ENCODE assay signal across 1 cellular context in genomic region chr15:90376789-90377188, GRCh38.
A peak's percentile ranks its signal among the peaks of the same experiment; 100 is the strongest.
TF ChIP-seq lines count a peak whose summit lies in the region.

No MANE protein-coding gene starts in this region.

TF ChIP-seq in HepG2, 621 proteins besides CTCF, POLR2A, EP300 and RAD21 (continued from another document):
- TF ChIP-seq TEF (CRISPR knock-in tag; IDR thresholded peaks at IDR 0.05) (no peak), SMAD1 (CRISPR knock-in tag; IDR thresholded peaks at IDR 0.05; ENCODE audit: borderline replicate concordance, low read depth) (no peak), JUND (CRISPR knock-in tag; IDR thresholded peaks at IDR 0.05) (no peak), MTA3 (CRISPR knock-in tag; IDR thresholded peaks at IDR 0.05) (no peak), ARID4A (CRISPR knock-in tag; IDR thresholded peaks at IDR 0.05; ENCODE audit: borderline replicate concordance) (no peak), ZNF550 (CRISPR knock-in tag; IDR thresholded peaks at IDR 0.05; ENCODE audit: borderline replicate concordance) (no peak), ELF1 (CRISPR knock-in tag; IDR thresholded peaks at IDR 0.05) (peak; percentile 24; the same call in 1 of the 2 replicates), NR2F6 (IDR thresholded peaks at IDR 0.05) (no peak), NR2F6 (CRISPR knock-in tag; IDR thresholded peaks at IDR 0.05) (no peak), GABPA (IDR thresholded peaks at IDR 0.05; ENCODE audit: low read depth, low read length) (no peak), GABPA (CRISPR knock-in tag; IDR thresholded peaks at IDR 0.05; ENCODE audit: low read depth) (peak; percentile 62), ZFP1 (CRISPR knock-in tag; IDR thresholded peaks at IDR 0.05) (no peak), ZNF766 (CRISPR knock-in tag; IDR thresholded peaks at IDR 0.05; ENCODE audit: borderline replicate concordance) (no peak)
